Comparison of ENCODE assay signal across 9 cellular contexts in genomic region chr1:31670583-31670944, GRCh38. TPM values are rescaled to one million over a fixed set of nuclear protein-coding genes. Genes with fewer than 3 reads are reported as not detected.
DNase-seq lines count a peak whose midpoint lies in the region; ATAC-seq and TF ChIP-seq lines count a peak whose summit lies in the region.
"Had no signal": no experiment of that assay in that cellular context is flagged by ENCODE, and none has a peak within 500 bp of the region (broad histone marks: within the 10 kb centered on the region; RNA-seq: fewer than 3 reads in every experiment).

No MANE protein-coding gene starts in this region.

- H3K18ac ChIP-seq in trophoblast cell (ENCODE audit: low read length) = no peak overlapping the region

- ATAC-seq in memory B cell (ENCODE audit: low read depth) = no peak

- H3K9ac ChIP-seq in OCI-LY3 (ENCODE audit: low read length) = no peak overlapping the region
- H3K9ac ChIP-seq in subcutaneous abdominal adipose tissue (ENCODE audit: low read length in 5 of 5) = peak overlapping the region in 1 of 5 donors; percentile 25
- no peak overlapping the region for H3K9ac ChIP-seq in trophoblast cell (ENCODE audit: low read length)

- H3K9me3 ChIP-seq in OCI-LY3 (ENCODE audit: insufficient read depth, low read length) (no peaks in the 10 kb centered on the region), subcutaneous abdominal adipose tissue (ENCODE audit: control insufficient read depth in 5 of 5, low read length in 5 of 5) (no peaks in the 10 kb centered on the region), trophoblast cell (ENCODE audit: insufficient read depth, low read depth, low read length) (no peaks in the 10 kb centered on the region)

- H3K4me2 ChIP-seq in OCI-LY3 (ENCODE audit: low read length) (0 out of 2 replicates have a peak overlapping the region, but pooled peaks have one; percentile 7), trophoblast cell (ENCODE audit: low read length) (no peak overlapping the region)

- H3K79me1 ChIP-seq in trophoblast cell (ENCODE audit: low read length) = no peaks in the 10 kb centered on the region

- no peaks in the 10 kb centered on the region for H3K4me1 ChIP-seq in OCI-LY3 (ENCODE audit: low read length)
- peaks cover 5 to 50% (median 40%) of the 10 kb centered on the region in 5 donors for H3K4me1 ChIP-seq in subcutaneous abdominal adipose tissue (ENCODE audit: control insufficient read depth in 5 of 5, insufficient read depth in 5 of 5, low read length in 5 of 5)
- peaks cover 3 to 8% of the 10 kb centered on the region in 2 experiments for H3K4me1 ChIP-seq in trophoblast cell (ENCODE audit: control insufficient read depth in 1 of 2, insufficient read depth in 2 of 2, low read length in 2 of 2)

- H3K79me2 ChIP-seq in OCI-LY3 (ENCODE audit: low read length) = no peaks in the 10 kb centered on the region
- no peaks in the 10 kb centered on the region for H3K79me2 ChIP-seq in trophoblast cell (ENCODE audit: control insufficient read depth, insufficient read depth, low read length, poor library complexity)

- no CpG with 5 or more reads among the region's 7 CpGs for WGBS in trophoblast cell (ENCODE audit: extremely low coverage, insufficient coverage, insufficient read length)
- WGBS in lower leg skin, 2 donors = 25 to 59% methylated on average over 7 of the region's 7 CpGs

- H3K27me3 ChIP-seq in OCI-LY3 (ENCODE audit: low read depth, low read length) = 0 out of 2 replicates have a peak, but pooled peaks cover 3% of the 10 kb centered on the region
- H3K27me3 ChIP-seq in subcutaneous abdominal adipose tissue (ENCODE audit: control insufficient read depth in 5 of 5, insufficient read depth in 4 of 5, low read length in 5 of 5) = peaks cover 0 to 2% (median 0%) of the 10 kb centered on the region in 5 donors
- no peaks in the 10 kb centered on the region for H3K27me3 ChIP-seq in trophoblast cell (ENCODE audit: insufficient read depth, low read length)

- TF ChIP-seq POLR2A in lower leg skin (IDR thresholded peaks at IDR 0.05) = no peak

- no peak overlapping the region for H3K14ac ChIP-seq in trophoblast cell (ENCODE audit: low read length)

- H2AFZ ChIP-seq in OCI-LY3 (ENCODE audit: low read depth, low read length) = no peak overlapping the region
- no peak overlapping the region for H2AFZ ChIP-seq in trophoblast cell (ENCODE audit: insufficient read depth, low read length, poor library complexity)

- TF ChIP-seq CTCF in OCI-LY3 (IDR thresholded peaks at IDR 0.05; ENCODE audit: low read depth, low read length) (no peak), lower leg skin (IDR thresholded peaks at IDR 0.05) (no peak)

- H4K12ac ChIP-seq in trophoblast cell (ENCODE audit: low read depth, low read length) = no peak overlapping the region

- peaks cover 7% of the 10 kb centered on the region for H3K4me1 Mint-ChIP-seq in memory B cell

- no peaks in the 10 kb centered on the region for H4K20me1 ChIP-seq in OCI-LY3 (ENCODE audit: insufficient read depth, low read length)

- no peak overlapping the region for H2BK120ac ChIP-seq in trophoblast cell (ENCODE audit: insufficient read depth, low read length, poor library complexity)

- H3K4me3 ChIP-seq in OCI-LY3 (ENCODE audit: low read length) (no peak overlapping the region), subcutaneous abdominal adipose tissue (ENCODE audit: low read depth in 1 of 5, low read length in 5 of 5) (peak overlapping the region in 4 of 5 donors; percentile 39 to 54 (median 47)), trophoblast cell (ENCODE audit: low read depth, low read length) (no peak overlapping the region), lower leg skin (ENCODE audit: low read depth, poor library complexity, severe bottlenecking) (no peak overlapping the region)

- no peak overlapping the region for H3K23ac ChIP-seq in trophoblast cell (ENCODE audit: low read length)

- peaks cover 3% of the 10 kb centered on the region for H3K36me3 Mint-ChIP-seq in memory B cell

- H2BK5ac ChIP-seq in trophoblast cell (ENCODE audit: low read depth, low read length, poor library complexity) = no peak overlapping the region

- H4K91ac ChIP-seq in trophoblast cell (ENCODE audit: low read depth, low read length) = no peak overlapping the region

- H2BK12ac ChIP-seq in trophoblast cell (ENCODE audit: low read length) = no peak overlapping the region

- H3K27me3 Mint-ChIP-seq in memory B cell = peaks cover 25% of the 10 kb centered on the region

- no peak overlapping the region for H2AK5ac ChIP-seq in trophoblast cell (ENCODE audit: low read length)

- H3K36me3 ChIP-seq in OCI-LY3 (replicated peaks; ENCODE audit: low read depth, low read length) (no peaks in the 10 kb centered on the region), subcutaneous abdominal adipose tissue (ENCODE audit: control insufficient read depth in 5 of 5, insufficient read depth in 5 of 5, low read length in 5 of 5) (peaks cover 0 to 14% (median 6%) of the 10 kb centered on the region in 5 donors), trophoblast cell (ENCODE audit: control insufficient read depth in 1 of 2, insufficient read depth in 2 of 2, low read length in 2 of 2) (peaks cover 52 to 55% of the 10 kb centered on the region in 2 experiments)

- DNase-seq in caudate nucleus (lab: John Stamatoyannopoulos, UW) = no peak
- DNase-seq in memory B cell (ENCODE audit: low spot score in 2 of 2) = no peak
- no peak for DNase-seq in trophoblast cell
- no peak for DNase-seq in stimulated activated naive CD4-positive, alpha-beta T cell treated with Interleukin-2 at 50 U/mL for 16 hours (lab: John Stamatoyannopoulos, UW)
- DNase-seq in dermis blood vessel endothelial cell = no peak
- no peak for DNase-seq in lower leg skin (ENCODE audit: low spot score in 2 of 2)

- H3K4me3 Mint-ChIP-seq in memory B cell = no peak overlapping the region

- H3K9me3 Mint-ChIP-seq in memory B cell = no peaks in the 10 kb centered on the region

- no peak overlapping the region for H3K27ac ChIP-seq in OCI-LY3 (ENCODE audit: low read length)
- peak overlapping the region; percentile 52 for H3K27ac ChIP-seq in caudate nucleus (ENCODE audit: low read depth, low read length)
- H3K27ac ChIP-seq in subcutaneous abdominal adipose tissue (ENCODE audit: low read depth, low read length) = no peak overlapping the region
- no peak overlapping the region for H3K27ac ChIP-seq in trophoblast cell (ENCODE audit: low read depth, low read length)

- intact Hi-C loops in lower leg skin (cut with DNase I; ENCODE audit: low total_unique reads) = no loop called here

- no peak overlapping the region for H4K8ac ChIP-seq in trophoblast cell (ENCODE audit: low read depth, low read length)

- H3K4ac ChIP-seq in trophoblast cell (ENCODE audit: low read depth, low read length) = no peak overlapping the region

- peak overlapping the region; percentile 2 for H3K27ac Mint-ChIP-seq in memory B cell

RNA-seq across cellular contexts. Expression of gene PEF1, which starts 25.9 kb away (rescaled TPM):
- polyA plus RNA-seq in trophoblast cell (2013) = 66.7 and 70.3 TPM in 2 replicates
- total RNA-seq in dermis blood vessel endothelial cell (145 and 159 TPM in 2 replicates), lower leg skin (100 to 1,000 TPM; 101 to 124 (median 115) TPM)

RNA-seq across cellular contexts. Expression of gene COL16A1, which starts 33.3 kb away (rescaled TPM):
- polyA plus RNA-seq in trophoblast cell (2013) = 43.1 and 44.2 TPM in 2 replicates
- total RNA-seq in dermis blood vessel endothelial cell (0.51 and 0.65 TPM in 2 replicates), lower leg skin (100 to 1,000 TPM in 2 of 4 donors, 10 to 100 TPM in 2; 79.7 to 128 (median 94.7) TPM)

RNA-seq across cellular contexts. Expression of gene HCRTR1, which starts 53.1 kb away (rescaled TPM):
- 1.4 and 1.5 TPM in 2 replicates for polyA plus RNA-seq in trophoblast cell (2013)
- 1.2 and 4.6 TPM in 2 replicates for total RNA-seq in dermis blood vessel endothelial cell
- under 1 TPM in 1 of 4 donors, not detected in 3; 0.42 TPM for total RNA-seq in lower leg skin
- total RNA-seq: liver had no signal

Comparison
In these comparisons a context has a peak if more than half of its experiments do, and no peak if none do; other contexts are left out.
1. H3K4me3 ChIP-seq: peak in subcutaneous abdominal adipose tissue (4 of 5); none in OCI-LY3 (single experiment), trophoblast cell (single experiment) and lower leg skin (single experiment).
2. RNA of gene COL16A1, which starts 33.3 kb away (total RNA-seq): 79.7 to 128 TPM in lower leg skin; 0.51 to 0.65 TPM in dermis blood vessel endothelial cell; every median in the first group is over 10 times any median in the second.